In genomic region chr1:26233903-26234643, GRCh38 we compare ENCODE assay signal across 1 cellular context.
A peak's percentile ranks its signal among the peaks of the same experiment; 100 is the strongest.
TF ChIP-seq lines count a peak whose summit lies in the region.

Gene CEP85, plus strand, starts transcription at chr1:26234200. Its CDS starts 5,584 bp downstream, at chr1:26239784.

TF ChIP-seq in HepG2, 621 proteins besides CTCF, POLR2A, EP300 and RAD21 (continued from another document and continues in another):
- TF ChIP-seq ATF5 (CRISPR knock-in tag; IDR thresholded peaks at IDR 0.05; ENCODE audit: low read depth) (no peak), MBD4 (IDR thresholded peaks at IDR 0.05; ENCODE audit: borderline replicate concordance, low read length) (no peak), ZNF496 (CRISPR knock-in tag; IDR thresholded peaks at IDR 0.05; ENCODE audit: insufficient replicate concordance) (no peak), ZKSCAN5 (CRISPR knock-in tag; IDR thresholded peaks at IDR 0.05) (no peak; the same call in 1 of the 2 replicates), SRSF9 (IDR thresholded peaks at IDR 0.05; ENCODE audit: borderline replicate concordance, insufficient read depth, low read depth, low read length, poor library complexity, severe bottlenecking) (no peak), POGZ (CRISPR knock-in tag; IDR thresholded peaks at IDR 0.05) (peak; percentile 29; the same call in 1 of the 2 replicates), ZEB1 (IDR thresholded peaks at IDR 0.05; ENCODE audit: insufficient replicate concordance, low read depth) (peak; percentile 50), ZNF512 (CRISPR knock-in tag; IDR thresholded peaks at IDR 0.05) (no peak), ARNTL (CRISPR knock-in tag; IDR thresholded peaks at IDR 0.05) (peak; percentile 52; the same call in 1 of the 2 replicates), SPEN (CRISPR knock-in tag; IDR thresholded peaks at IDR 0.05; ENCODE audit: low read depth) (peak; percentile 77), ZNF556 (CRISPR knock-in tag; IDR thresholded peaks at IDR 0.05; ENCODE audit: borderline replicate concordance) (peak; percentile 42), HCFC1 (IDR thresholded peaks at IDR 0.05; ENCODE audit: low read depth, low read length) (no peak), ZC3H4 (CRISPR knock-in tag; IDR thresholded peaks at IDR 0.05; ENCODE audit: borderline replicate concordance) (no peak), ZBTB20 (CRISPR knock-in tag; IDR thresholded peaks at IDR 0.05; ENCODE audit: borderline replicate concordance, low read depth) (no peak), TFAP4 (IDR thresholded peaks at IDR 0.05; ENCODE audit: borderline replicate concordance, low read depth) (no peak; the same call in 1 of the 2 replicates), FOXP4 (CRISPR knock-in tag; IDR thresholded peaks at IDR 0.05) (no peak), HMG20B (CRISPR knock-in tag; conservative IDR thresholded peaks at IDR 0.05) (0 out of 2 replicates have a peak, but pooled peaks have one; percentile 6), ATAD3A (CRISPR knock-in tag; IDR thresholded peaks at IDR 0.05) (no peak), PRDM10 (CRISPR knock-in tag; IDR thresholded peaks at IDR 0.05; ENCODE audit: low read depth) (peak; percentile 35; the same call in 1 of the 2 replicates), ZNF335 (CRISPR knock-in tag; IDR thresholded peaks at IDR 0.05) (no peak), PAWR (CRISPR knock-in tag; IDR thresholded peaks at IDR 0.05; ENCODE audit: borderline replicate concordance) (no peak), KLF15 (CRISPR knock-in tag; IDR thresholded peaks at IDR 0.05; ENCODE audit: borderline replicate concordance) (no peak), ZGPAT (CRISPR knock-in tag; IDR thresholded peaks at IDR 0.05) (0 out of 2 replicates have a peak, but pooled peaks have one; percentile 12), ELF1 (CRISPR knock-in tag; IDR thresholded peaks at IDR 0.05) (peak; percentile 46; the same call in 1 of the 2 replicates), AHDC1 (CRISPR knock-in tag; IDR thresholded peaks at IDR 0.05; ENCODE audit: borderline replicate concordance) (no peak; the same call in 1 of the 2 replicates), ZSCAN20 (CRISPR knock-in tag; IDR thresholded peaks at IDR 0.05; ENCODE audit: borderline replicate concordance) (no peak), RFXANK (CRISPR knock-in tag; IDR thresholded peaks at IDR 0.05) (no peak), ZNF367 (CRISPR knock-in tag; IDR thresholded peaks at IDR 0.05; ENCODE audit: borderline replicate concordance) (no peak), ZC3H13 (CRISPR knock-in tag; IDR thresholded peaks at IDR 0.05) (peak; percentile 45; the same call in 1 of the 2 replicates), CCDC6 (CRISPR knock-in tag; IDR thresholded peaks at IDR 0.05) (no peak), ZBTB25 (CRISPR knock-in tag; IDR thresholded peaks at IDR 0.05) (no peak), FLYWCH1 (CRISPR knock-in tag; IDR thresholded peaks at IDR 0.05) (no peak), ZNF260 (CRISPR knock-in tag; IDR thresholded peaks at IDR 0.05; ENCODE audit: borderline replicate concordance, low read depth) (no peak), ZBTB7B (CRISPR knock-in tag; IDR thresholded peaks at IDR 0.05) (no peak), ATF7-NPFF (CRISPR knock-in tag; IDR thresholded peaks at IDR 0.05; ENCODE audit: low read depth) (peak; percentile 78), FOSL1 (CRISPR knock-in tag; IDR thresholded peaks at IDR 0.05; ENCODE audit: borderline replicate concordance) (no peak), RAD51 (IDR thresholded peaks at IDR 0.05; ENCODE audit: borderline replicate concordance) (no peak)
